ENCODE assay signal across 9 cellular contexts in the genomic region with DNA sequence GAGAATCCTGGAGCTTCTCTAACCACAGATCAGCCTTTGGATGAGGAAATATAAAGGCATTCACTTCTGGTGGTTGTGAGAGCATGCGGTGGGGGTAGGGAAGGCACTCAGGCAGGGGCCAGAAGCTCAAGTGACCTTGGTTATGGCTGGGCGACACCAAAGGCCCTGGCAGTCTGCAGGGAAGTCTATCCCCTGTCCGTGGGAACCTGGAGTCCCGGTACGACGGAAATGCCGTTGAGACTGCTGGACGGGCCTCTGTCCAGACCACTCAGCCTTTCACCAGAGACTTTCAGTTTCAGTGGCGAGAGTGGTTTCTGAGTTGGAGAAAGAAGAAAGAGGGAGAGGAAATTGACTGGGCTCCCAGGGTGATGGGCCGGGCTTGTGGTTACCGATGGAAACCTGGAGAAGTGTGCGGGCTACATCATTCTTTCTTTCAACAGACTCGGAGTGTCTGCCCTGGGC. TPM values are rescaled to one million over a fixed set of nuclear protein-coding genes. Genes with fewer than 3 reads are reported as not detected.
DNase-seq lines count a peak whose midpoint lies in the region; ATAC-seq and TF ChIP-seq lines count a peak whose summit lies in the region.
"Had no signal": no experiment of that assay in that cellular context is flagged by ENCODE, and none has a peak within 500 bp of the region (broad histone marks: within the 10 kb centered on the region; RNA-seq: fewer than 3 reads in every experiment).

No MANE protein-coding gene starts in this region.

- H3F3A ChIP-seq in MM.1S (ENCODE audit: insufficient read depth, low read length) = no peaks in the 10 kb centered on the region

- DNase-seq in DMS79 treated with DMSO at 0.1 percent for 48 hours (lab: John Stamatoyannopoulos, UW) (peak; percentile 57), MM.1S (peak; percentile 39), osteoblast (ENCODE audit: insufficient read length, low spot score, missing footprints) (peak; percentile 90), dermis blood vessel endothelial cell (no peak), NCI-H146 (lab: John Stamatoyannopoulos, UW) (no peak), NCI-H1092 treated with DMSO at 0.1 percent for 48 hours (lab: John Stamatoyannopoulos, UW) (no peak)
- DNase-seq: activated naive CD4-positive, alpha-beta T cell treated with Interleukin-2 at 50 U/mL for 16 hours had no signal

- H4K20me1 ChIP-seq in MM.1S (ENCODE audit: insufficient read depth, low read length) = no peaks in the 10 kb centered on the region
- H4K20me1 ChIP-seq in osteoblast (ENCODE audit: insufficient read depth, low read length) = no peaks in the 10 kb centered on the region

- peaks cover 43% of the 10 kb centered on the region for H3K4me1 Mint-ChIP-seq in dendritic cell treated with granulocyte-macrophage colony-stimulating factor and Interleukin-4, amounts not matched to agents 40 ng/mL and 50 ng/mL, for 4 days (ENCODE audit: low read depth)

- H3K4me3 ChIP-seq in MM.1S (ENCODE audit: low read length) (no peak overlapping the region), osteoblast (ENCODE audit: insufficient read depth, low read length) (peak overlapping the region; percentile 8)

- ATAC-seq in HG03108 (IDR thresholded peaks at IDR 0.05; ENCODE audit: unreplicated experiment) = no peak

- H3K9me2 ChIP-seq in MM.1S (replicated peaks; ENCODE audit: insufficient read depth, low read length) = no peaks in the 10 kb centered on the region

- H3K27ac Mint-ChIP-seq in dendritic cell treated with granulocyte-macrophage colony-stimulating factor and Interleukin-4, amounts not matched to agents 40 ng/mL and 50 ng/mL, for 4 days = peak overlapping the region; percentile 68

- H3K9me3 Mint-ChIP-seq in dendritic cell treated with granulocyte-macrophage colony-stimulating factor and Interleukin-4, amounts not matched to agents 40 ng/mL and 50 ng/mL, for 4 days = no peaks in the 10 kb centered on the region

- intact Hi-C loops in dendritic cell treated with granulocyte-macrophage colony-stimulating factor and Interleukin-4, amounts not matched to agents 40 ng/mL and 50 ng/mL, for 4 days (cut with micrococcal nuclease) = no loop called here

- TF ChIP-seq CTCF in MM.1S (IDR thresholded peaks at IDR 0.05; ENCODE audit: low read length) (no peak), osteoblast (IDR thresholded peaks at IDR 0.05; ENCODE audit: extremely low read depth, low read depth, low read length) (no peak)

- H3K27me3 ChIP-seq in MM.1S (replicated peaks; ENCODE audit: insufficient read depth, low read length) (peaks cover 74% of the 10 kb centered on the region), osteoblast (ENCODE audit: insufficient read depth, low read length) (no peaks in the 10 kb centered on the region)

- H3K4me1 ChIP-seq in MM.1S (ENCODE audit: low read length) (no peaks in the 10 kb centered on the region), osteoblast (ENCODE audit: insufficient read depth, low read length) (peaks cover 62% of the 10 kb centered on the region)

- H3K4me3 Mint-ChIP-seq in dendritic cell treated with granulocyte-macrophage colony-stimulating factor and Interleukin-4, amounts not matched to agents 40 ng/mL and 50 ng/mL, for 4 days = peak overlapping the region; percentile 37

- H2AFZ ChIP-seq in MM.1S (ENCODE audit: low read length) = no peak overlapping the region
- H2AFZ ChIP-seq in osteoblast (ENCODE audit: low read length) = peak overlapping the region; percentile 1

- H3K79me2 ChIP-seq in MM.1S (ENCODE audit: low read length) (no peaks in the 10 kb centered on the region), osteoblast (ENCODE audit: insufficient read depth, low read length) (no peaks in the 10 kb centered on the region)

- no peak overlapping the region for H3K27ac ChIP-seq in MM.1S (ENCODE audit: low read length)
- peak overlapping the region; percentile 75 for H3K27ac ChIP-seq in osteoblast (ENCODE audit: low read depth, low read length)

- H3K9ac ChIP-seq in MM.1S (ENCODE audit: low read length) = no peak overlapping the region

- no peaks in the 10 kb centered on the region for H3K36me3 ChIP-seq in MM.1S (replicated peaks; ENCODE audit: insufficient read depth, low read length)
- H3K36me3 ChIP-seq in osteoblast (ENCODE audit: insufficient read depth, low read length) = peaks cover 78% of the 10 kb centered on the region

- peaks cover 12% of the 10 kb centered on the region for H3K27me3 Mint-ChIP-seq in dendritic cell treated with granulocyte-macrophage colony-stimulating factor and Interleukin-4, amounts not matched to agents 40 ng/mL and 50 ng/mL, for 4 days

- no peaks in the 10 kb centered on the region for H3K36me3 Mint-ChIP-seq in dendritic cell treated with granulocyte-macrophage colony-stimulating factor and Interleukin-4, amounts not matched to agents 40 ng/mL and 50 ng/mL, for 4 days (ENCODE audit: low read depth)

- 0 out of 2 replicates have a peak overlapping the region, but pooled peaks have one; percentile 18 for H3K4me2 ChIP-seq in MM.1S (ENCODE audit: low read depth, low read length)
- H3K4me2 ChIP-seq in osteoblast (ENCODE audit: insufficient read depth, low read length) = peak overlapping the region; percentile 53

- H3K9me3 ChIP-seq in MM.1S (replicated peaks; ENCODE audit: insufficient read depth, low read length) (no peaks in the 10 kb centered on the region), osteoblast (ENCODE audit: low read depth, low read length) (no peaks in the 10 kb centered on the region)

RNA-seq across cellular contexts. Expression of gene ISCA2, which starts 20.9 kb away (rescaled TPM):
- 8.7 and 18.6 TPM in 2 replicates for total RNA-seq in osteoblast
- total RNA-seq in dermis blood vessel endothelial cell = 17.0 and 19.1 TPM in 2 replicates

RNA-seq across cellular contexts. Expression of gene NPC2, which starts 21.4 kb away (rescaled TPM):
- total RNA-seq in osteoblast (266 and 291 TPM in 2 replicates), dermis blood vessel endothelial cell (205 and 322 TPM in 2 replicates)

Comparison
In these comparisons a context has a peak if more than half of its experiments do, and no peak if none do; other contexts are left out.
1. DNase-seq: peak in DMS79 treated with DMSO at 0.1 percent for 48 hours (single experiment), MM.1S (single experiment) and osteoblast (single experiment); none in dermis blood vessel endothelial cell (single experiment), NCI-H146 (single experiment) and NCI-H1092 treated with DMSO at 0.1 percent for 48 hours (single experiment).